ENCODE assay signal across 8 cellular contexts in genomic region chr17:44599298-44600175, GRCh38. TPM values are rescaled to one million over a fixed set of nuclear protein-coding genes. Genes with fewer than 3 reads are reported as not detected.
DNase-seq lines count a peak whose midpoint lies in the region; ATAC-seq and TF ChIP-seq lines count a peak whose summit lies in the region.

No MANE protein-coding gene starts in this region.

- H3K27ac ChIP-seq in HUES64 (ENCODE audit: low read depth, low read length) (0 out of 2 replicates have a peak overlapping the region, but pooled peaks have one; percentile 19), A673 (ENCODE audit: low read depth, low read length, poor library complexity, severe bottlenecking) (no peak overlapping the region)

- intact Hi-C loops in A673 (cut with micrococcal nuclease; ENCODE audit: unreplicated experiment), result no loop called here

- no peak for ATAC-seq in HG02623 (IDR thresholded peaks at IDR 0.05; ENCODE audit: unreplicated experiment)

- DNase-seq in AG08395 (ENCODE audit: low spot score) (peak; percentile 56), dedifferentiated amniotic fluid mesenchymal stem cell (ENCODE audit: extremely low spot score) (peak; percentile 79), myocyte (ENCODE audit: low read depth) (peak; percentile 85), A673 (ENCODE audit: low spot score) (no peak), MV-4-11 (lab: John Stamatoyannopoulos, UW) (no peak), epidermal melanocyte (ENCODE audit: insufficient read length, low spot score) (no peak)

- no TSS peak for BruUV-seq in A673 (replicated peaks; lab: Mats Ljungman, UMichigan)

- H3K27me3 ChIP-seq in HUES64 (ENCODE audit: insufficient read depth, low read length) (no peaks in the 10 kb centered on the region), A673 (replicated peaks; ENCODE audit: insufficient read depth, low read depth, low read length, poor library complexity) (no peaks in the 10 kb centered on the region)

- POLR2A ChIA-PET in A673 (lab: Charles Lee; ENCODE audit: low non-redundant PET), result no interaction called here

- H3K4me3 ChIP-seq in HUES64 (ENCODE audit: low read length), result no peak overlapping the region
- H3K4me3 ChIP-seq in A673 (ENCODE audit: low read depth, low read length, poor library complexity, severe bottlenecking), result no peak overlapping the region

- H3K9me3 ChIP-seq in HUES64 (ENCODE audit: insufficient read depth, low read depth, low read length) (no peaks in the 10 kb centered on the region), A673 (ENCODE audit: low read depth, low read length, poor library complexity, severe bottlenecking) (no peaks in the 10 kb centered on the region)

- CTCF ChIA-PET in A673 (lab: Charles Lee), result no interaction called here

- no peak for TF ChIP-seq CTCF in A673 (conservative IDR thresholded peaks at IDR 0.05; ENCODE audit: low read depth, low read length)

- no peak overlapping the region for H3K9ac ChIP-seq in HUES64 (ENCODE audit: low read depth, low read length)

- H3K36me3 ChIP-seq in HUES64 (ENCODE audit: insufficient read depth, low read length) (no peaks in the 10 kb centered on the region), A673 (ENCODE audit: insufficient read depth, low read length, poor library complexity, severe bottlenecking) (no peaks in the 10 kb centered on the region)

- peaks cover 14% of the 10 kb centered on the region for H3K4me1 ChIP-seq in HUES64 (ENCODE audit: insufficient read depth, low read length)
- H3K4me1 ChIP-seq in A673 (ENCODE audit: insufficient read depth, low read length, poor library complexity, severe bottlenecking), result no peaks in the 10 kb centered on the region

- 34% methylated on average over 9 of the region's 9 CpGs for WGBS in HUES64

RNA-seq across cellular contexts. Expression of gene FZD2, which starts 42.3 kb away (rescaled TPM):
- 30.7 TPM for polyA plus RNA-seq in HUES64 (2013, experiment 1 of 2)
- polyA plus RNA-seq in HUES64 (2013, experiment 2 of 2), result 37.2 TPM
- total RNA-seq in myocyte (15.5 and 18.5 TPM in 2 replicates), A673 (2021) (23.5 and 23.7 TPM in 2 replicates)
- 40.5 TPM for polyA plus RNA-seq in myocyte (2012)

RNA-seq across cellular contexts. Expression of gene MEIOC, which starts 56.7 kb away (rescaled TPM):
- 2.9 TPM for polyA plus RNA-seq in HUES64 (2013, experiment 1 of 2)
- 4.7 TPM for polyA plus RNA-seq in HUES64 (2013, experiment 2 of 2)
- total RNA-seq in myocyte (0.11 and 0.83 TPM in 2 replicates), A673 (2021) (0.44 TPM in 1 of 2 replicates, not detected in the other)
- polyA plus RNA-seq in myocyte (2012), result 0.61 TPM

Comparison
In these comparisons a context has a peak if more than half of its experiments do, and no peak if none do; other contexts are left out.
1. DNase-seq: peak in AG08395 (single experiment), dedifferentiated amniotic fluid mesenchymal stem cell (single experiment) and myocyte (single experiment); none in A673 (single experiment), MV-4-11 (single experiment) and epidermal melanocyte (single experiment).